In genomic region chr20:55714082-55714481, GRCh38 we compare ENCODE assay signal across 35 cellular contexts.
DNase-seq lines count a peak whose midpoint lies in the region; FAIRE-seq and TF ChIP-seq lines count a peak whose summit lies in the region.
"Had no signal": no experiment of that assay in that cellular context is flagged by ENCODE, and none has a peak within 500 bp of the region (broad histone marks: within the 10 kb centered on the region; RNA-seq: fewer than 3 reads in every experiment).

No MANE protein-coding gene starts in this region.

- H3K9me3 ChIP-seq in H1 (ENCODE audit: insufficient read depth in 2 of 2, low read depth in 1 of 2, low read length in 1 of 2) (no peaks in the 10 kb centered on the region; a peak in 2 of 4 replicates), neural cell (ENCODE audit: low read length) (no peaks in the 10 kb centered on the region), neuronal stem cell (replicated peaks in 1 of 2; ENCODE audit: control insufficient read depth in 2 of 2, insufficient read depth in 1 of 2, low read depth in 1 of 2, low read length in 2 of 2) (no peaks in the 10 kb centered on the region)
- H3K9me3 ChIP-seq: A549, BE2C, BLaER1 had no signal

- H4K5ac ChIP-seq in H1 (ENCODE audit: insufficient read length, low read depth, low read length), result no peak overlapping the region
- H4K5ac ChIP-seq in mesendoderm (ENCODE audit: low read length), result no peak overlapping the region

- H3K4me1 ChIP-seq in H1 (replicated peaks in 1 of 4; ENCODE audit: control insufficient read depth in 3 of 4, insufficient read depth in 4 of 4, low read length in 3 of 4) (no peaks in the 10 kb centered on the region), mesendoderm (ENCODE audit: control insufficient read depth, low read depth, low read length) (no peaks in the 10 kb centered on the region), neuronal stem cell (ENCODE audit: control insufficient read depth in 2 of 2, insufficient read depth in 1 of 2, low read depth in 1 of 2, low read length in 2 of 2) (no peaks in the 10 kb centered on the region)
- H3K4me1 ChIP-seq: A549, BE2C, BLaER1, Caco-2 had no signal

- H2BK120ac ChIP-seq in H1 (replicated peaks; ENCODE audit: low read depth, low read length) (no peak overlapping the region), mesendoderm (ENCODE audit: low read depth, low read length) (no peak overlapping the region), neuronal stem cell (ENCODE audit: low read depth, low read length) (no peak overlapping the region)

- H3K36me3 ChIP-seq in H1 (ENCODE audit: control insufficient read depth in 2 of 4, insufficient read depth in 4 of 4, low read length in 3 of 4) (no peaks in the 10 kb centered on the region), mesendoderm (ENCODE audit: control insufficient read depth, insufficient read depth, low read length) (no peaks in the 10 kb centered on the region), neural cell (ENCODE audit: insufficient read depth, low read length) (no peaks in the 10 kb centered on the region), neuronal stem cell (replicated peaks in 1 of 2; ENCODE audit: control insufficient read depth in 2 of 2, insufficient read depth in 2 of 2, low read length in 2 of 2) (no peaks in the 10 kb centered on the region)
- H3K36me3 ChIP-seq: BE2C; BLaER1; BLaER1 treated with 17β-estradiol and CSF1 and Interleukin-3, amounts not matched to agents 10 nM and 100 nM had no signal

- no peaks in the 10 kb centered on the region for H3K79me2 ChIP-seq in H1 (ENCODE audit: control insufficient read depth in 1 of 2, insufficient read depth in 2 of 2, low read length in 2 of 2)
- no peaks in the 10 kb centered on the region for H3K79me2 ChIP-seq in mesendoderm (ENCODE audit: control insufficient read depth, insufficient read depth, low read length)
- H3K79me2 ChIP-seq in neural cell (replicated peaks; ENCODE audit: insufficient read depth, low read length), result no peaks in the 10 kb centered on the region

- no peak overlapping the region for H2BK5ac ChIP-seq in H1 (ENCODE audit: low read depth, low read length)
- no peak overlapping the region for H2BK5ac ChIP-seq in mesendoderm (ENCODE audit: low read length)
- no peak overlapping the region for H2BK5ac ChIP-seq in neuronal stem cell (ENCODE audit: low read length)

- H3K79me1 ChIP-seq in H1 (ENCODE audit: low read depth, low read length) (no peaks in the 10 kb centered on the region), mesendoderm (ENCODE audit: low read length) (no peaks in the 10 kb centered on the region), neuronal stem cell (ENCODE audit: low read depth, low read length) (no peaks in the 10 kb centered on the region)

- H3K23me2 ChIP-seq in H1 (ENCODE audit: low read depth, low read length), result no peaks in the 10 kb centered on the region

- H3K9ac ChIP-seq in H1 (replicated peaks in 1 of 4; ENCODE audit: extremely low read depth in 1 of 4, low read depth in 3 of 4, low read length in 3 of 4), result no peak overlapping the region
- no peak overlapping the region for H3K9ac ChIP-seq in mesendoderm (ENCODE audit: low read length)
- no peak overlapping the region for H3K9ac ChIP-seq in neural cell (ENCODE audit: low read length)
- H3K9ac ChIP-seq in neuronal stem cell (ENCODE audit: low read depth, low read length, poor library complexity), result no peak overlapping the region
- H3K9ac ChIP-seq: BLaER1; BLaER1 treated with 17β-estradiol and CSF1 and Interleukin-3, amounts not matched to agents 10 nM and 100 nM had no signal

- H4K8ac ChIP-seq in H1 (ENCODE audit: extremely low read depth, insufficient read depth, low read length) (no peak overlapping the region), mesendoderm (ENCODE audit: low read depth, low read length) (no peak overlapping the region), neuronal stem cell (ENCODE audit: low read depth, low read length) (no peak overlapping the region)

- TF ChIP-seq CTCF in H1 (IDR thresholded peaks at IDR 0.05; ENCODE audit: control extremely low read depth in 1 of 3, insufficient read depth in 1 of 3, low read depth in 1 of 3, low read length in 3 of 3) (no peak), neural cell (IDR thresholded peaks at IDR 0.05; ENCODE audit: poor library complexity, severe bottlenecking) (no peak), dorsolateral prefrontal cortex (IDR thresholded peaks at IDR 0.05 in 54 of 56, conservative IDR thresholded peaks at IDR 0.05 in 2 of 56; ENCODE audit: low read depth in 1 of 56, partially characterized antibody in 56 of 56) (no peak)

- H4K91ac ChIP-seq in H1 (replicated peaks; ENCODE audit: insufficient read length, low read length), result no peak overlapping the region
- H4K91ac ChIP-seq in neuronal stem cell (ENCODE audit: low read depth, low read length, poor library complexity), result no peak overlapping the region

- no peak for TF ChIP-seq POLR2A in H1 (IDR thresholded peaks at IDR 0.05; ENCODE audit: control extremely low read depth in 1 of 2, low read depth in 2 of 2, low read length in 2 of 2)

- H3K18ac ChIP-seq in H1 (ENCODE audit: extremely low read depth, low read length), result no peak overlapping the region
- H3K18ac ChIP-seq in mesendoderm (ENCODE audit: low read length), result no peak overlapping the region
- H3K18ac ChIP-seq in neuronal stem cell (ENCODE audit: low read length), result no peak overlapping the region

- H3K23ac ChIP-seq in H1 (ENCODE audit: insufficient read length), result no peak overlapping the region
- no peak overlapping the region for H3K23ac ChIP-seq in mesendoderm (ENCODE audit: low read length)
- no peak overlapping the region for H3K23ac ChIP-seq in neuronal stem cell (ENCODE audit: low read depth, low read length, poor library complexity)

- H3K27ac ChIP-seq in H1 (ENCODE audit: low read depth, low read length) (no peak overlapping the region), mesendoderm (ENCODE audit: low read depth, low read length) (no peak overlapping the region), neural cell (ENCODE audit: low read length) (peak overlapping the region; percentile 38), neuronal stem cell (replicated peaks; ENCODE audit: low read length) (no peak overlapping the region), dorsolateral prefrontal cortex (no peak overlapping the region)
- H3K27ac ChIP-seq: 22Rv1; A549; BLaER1; BLaER1 treated with 17β-estradiol and CSF1 and Interleukin-3, amounts not matched to agents 10 nM and 100 nM; C4-2B had no signal

- H3K9me2 ChIP-seq in neural cell (ENCODE audit: insufficient read depth, low read length), result no peaks in the 10 kb centered on the region

- TF ChIP-seq RAD21 in H1 (IDR thresholded peaks at IDR 0.05 in 1 of 2, conservative IDR thresholded peaks at IDR 0.05 in 1 of 2; ENCODE audit: low read depth in 2 of 2, low read length in 2 of 2) (no peak), neural cell (conservative IDR thresholded peaks at IDR 0.05) (no peak)

- no peaks in the 10 kb centered on the region for H4K20me1 ChIP-seq in H1 (replicated peaks in 1 of 2; ENCODE audit: control insufficient read depth in 1 of 2, insufficient read depth in 2 of 2, low read length in 2 of 2)
- no peaks in the 10 kb centered on the region for H4K20me1 ChIP-seq in neural cell (ENCODE audit: insufficient read depth)
- H4K20me1 ChIP-seq: BLaER1; BLaER1 treated with 17β-estradiol and CSF1 and Interleukin-3, amounts not matched to agents 10 nM and 100 nM had no signal

- H3K56ac ChIP-seq in H1 (replicated peaks; ENCODE audit: insufficient read length, low read depth, low read length) (no peak overlapping the region), mesendoderm (ENCODE audit: low read length) (no peak overlapping the region)

- H2BK12ac ChIP-seq in H1 (ENCODE audit: low read depth, low read length), result no peak overlapping the region
- no peak overlapping the region for H2BK12ac ChIP-seq in neuronal stem cell (ENCODE audit: low read length)

- H3K14ac ChIP-seq in H1 (ENCODE audit: insufficient read length) (no peak overlapping the region), neuronal stem cell (ENCODE audit: low read length) (no peak overlapping the region)

- H2AFZ ChIP-seq in H1 (ENCODE audit: low read length) (peak overlapping the region; percentile 86), neural cell (ENCODE audit: low read depth, low read length) (no peak overlapping the region), neuronal stem cell (ENCODE audit: low read length) (peak overlapping the region; percentile 4)

- POLR2A ChIA-PET in H1 (lab: Charles Lee; ENCODE audit: partially characterized antibody), result no interaction called here

- H3K27me3 ChIP-seq in H1 (replicated peaks in 1 of 4; ENCODE audit: control insufficient read depth in 3 of 4, extremely low read depth in 1 of 4, insufficient read depth in 3 of 4, low read length in 3 of 4) (no peaks in the 10 kb centered on the region), mesendoderm (ENCODE audit: insufficient read depth, low read length, poor library complexity) (no peaks in the 10 kb centered on the region), neural cell (ENCODE audit: insufficient read depth, low read depth, low read length) (no peaks in the 10 kb centered on the region), neuronal stem cell (ENCODE audit: control insufficient read depth in 3 of 3, insufficient read depth in 3 of 3, low read depth in 1 of 3, low read length in 3 of 3) (no peaks in the 10 kb centered on the region), dorsolateral prefrontal cortex (peaks cover 0 to 3% (median 0%) of the 10 kb centered on the region in 45 donors)
- H3K27me3 ChIP-seq: BE2C; BLaER1; BLaER1 treated with 17β-estradiol and CSF1 and Interleukin-3, amounts not matched to agents 10 nM and 100 nM had no signal

- FAIRE-seq in H1 (lab: Jason Lieb, UNC), result no peak
- FAIRE-seq: A204.1, A549, D721Med had no signal

- H2BK20ac ChIP-seq in H1 (ENCODE audit: low read length), result no peak overlapping the region

- DNase-seq in H1 (ENCODE audit: low read depth in 1 of 2, low spot score in 2 of 2), result no peak
- peak; percentile 3 for DNase-seq in mesendoderm
- no peak for DNase-seq in neuronal stem cell (ENCODE audit: low spot score)
- DNase-seq in NCI-H2171 treated with DMSO at 0.1 percent for 48 hours (lab: John Stamatoyannopoulos, UW), result no peak
- no peak for DNase-seq in HUDEP-2 (lab: John Stamatoyannopoulos, UW; ENCODE audit: unreplicated experiment in 76 of 76)
- DNase-seq in DMS114 treated with DMSO at 0.1 percent for 48 hours (lab: John Stamatoyannopoulos, UW; ENCODE audit: unreplicated experiment), result no peak
- no peak for DNase-seq in dorsolateral prefrontal cortex
- DNase-seq: 8988T; ACHN; AML-193; BE2C; C1 segment of cervical spinal cord; Caco-2; Calu3; CD4-positive, alpha-beta memory T cell; CD4-positive, alpha-beta T cell; CD4-positive, CD25-positive, alpha-beta regulatory T cell; CD8-positive, alpha-beta memory T cell; CD8-positive, alpha-beta T cell; COR-L47; DMS 273 treated with DMSO at 0.1 percent for 48 hours; DMS153; DMS53; DMS79; DMS79 treated with DMSO at 0.1 percent for 48 hours; DND-41; EL had no signal

- H2AK5ac ChIP-seq in H1 (ENCODE audit: low read depth, low read length) (no peak overlapping the region), mesendoderm (ENCODE audit: low read length) (no peak overlapping the region), neuronal stem cell (ENCODE audit: low read depth, low read length) (no peak overlapping the region)

- CTCF ChIA-PET in H1 (lab: Charles Lee; ENCODE audit: partially characterized antibody), result no interaction called here

- H2BK15ac ChIP-seq in H1 (ENCODE audit: low read length) (no peak overlapping the region), mesendoderm (replicated peaks; ENCODE audit: low read depth) (no peak overlapping the region), neuronal stem cell (ENCODE audit: low read length) (no peak overlapping the region)

- TF ChIP-seq EP300 in H1 (IDR thresholded peaks at IDR 0.05; ENCODE audit: borderline replicate concordance in 1 of 2, low read depth in 2 of 2, low read length in 2 of 2) (no peak), neural cell (conservative IDR thresholded peaks at IDR 0.05; ENCODE audit: poor library complexity, severe bottlenecking) (peak; percentile 74)

- no peaks in the 10 kb centered on the region for H3F3A ChIP-seq in neural cell (ENCODE audit: insufficient read depth, low read length, poor library complexity, severe bottlenecking)

- no peak overlapping the region for H3K4me3 ChIP-seq in H1 (ENCODE audit: extremely low read depth in 1 of 4, insufficient read depth in 2 of 4, low read depth in 3 of 4, low read length in 4 of 4)
- no peak overlapping the region for H3K4me3 ChIP-seq in mesendoderm (ENCODE audit: low read length)
- H3K4me3 ChIP-seq in neural cell (ENCODE audit: low read length), result no peak overlapping the region
- no peak overlapping the region for H3K4me3 ChIP-seq in neuronal stem cell (ENCODE audit: low read length in 2 of 2)
- H3K4me3 ChIP-seq in dorsolateral prefrontal cortex, result no peak overlapping the region
- H3K4me3 ChIP-seq: A549; BLaER1; BLaER1 treated with 17β-estradiol and CSF1 and Interleukin-3, amounts not matched to agents 10 nM and 100 nM had no signal

- H3K4me2 ChIP-seq in H1 (ENCODE audit: insufficient read depth in 1 of 2, low read depth in 2 of 2, low read length in 2 of 2), result no peak overlapping the region
- no peak overlapping the region for H3K4me2 ChIP-seq in mesendoderm (ENCODE audit: low read length)
- H3K4me2 ChIP-seq in neural cell (ENCODE audit: low read length), result no peak overlapping the region
- no peak overlapping the region for H3K4me2 ChIP-seq in neuronal stem cell (ENCODE audit: insufficient read depth, low read length, poor library complexity, severe bottlenecking)
- H3K4me2 ChIP-seq: A549, BLaER1 had no signal

- no peak overlapping the region for H3K4ac ChIP-seq in H1 (replicated peaks; ENCODE audit: insufficient read length, low read depth, low read length)
- no peak overlapping the region for H3K4ac ChIP-seq in mesendoderm (ENCODE audit: low read depth, low read length)
- no peak overlapping the region for H3K4ac ChIP-seq in neuronal stem cell (ENCODE audit: low read length)

- intact Hi-C loops in dorsolateral prefrontal cortex (cut with DNase I), result no loop called here
